ENCODE assay signal across 1 cellular context in the genomic region with DNA sequence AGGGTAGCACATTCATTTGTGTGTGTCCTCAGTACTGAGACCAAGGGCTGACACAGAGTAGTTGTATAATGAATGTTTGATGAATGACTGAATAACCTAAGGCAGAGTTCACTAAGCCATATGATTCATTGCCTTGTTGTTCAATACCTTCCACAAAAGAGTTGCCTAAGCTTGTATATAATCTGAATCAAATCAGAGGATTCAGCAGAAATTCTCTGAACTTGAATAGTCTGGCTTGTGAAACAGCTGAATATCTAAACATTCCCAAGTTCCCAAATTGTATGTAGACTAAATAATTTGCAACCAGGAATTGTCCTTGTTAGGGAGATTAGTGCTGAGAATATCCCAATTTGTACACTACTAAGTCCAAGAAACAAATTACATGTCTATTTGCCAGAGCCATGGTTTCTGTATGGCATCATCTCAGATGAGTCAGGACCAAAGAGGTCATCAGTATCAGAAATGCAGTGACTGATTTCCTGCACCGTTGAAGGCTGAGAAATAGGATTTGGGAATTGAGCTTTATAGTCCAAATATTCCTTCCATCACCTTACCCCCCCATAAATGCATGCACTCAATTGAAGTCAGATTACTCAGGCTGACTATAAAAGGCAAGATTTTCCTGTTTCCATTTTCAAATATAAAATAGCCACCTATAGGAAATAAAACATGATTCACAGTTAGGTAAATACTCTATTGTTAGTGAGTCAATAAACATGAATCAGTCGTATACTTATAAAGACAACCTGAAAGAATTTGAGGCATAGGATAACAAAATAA.
TF ChIP-seq lines count a peak whose summit lies in the region.

No MANE protein-coding gene starts in this region.

TF ChIP-seq in HEK293, 187 proteins besides CTCF, POLR2A, EP300 and RAD21 (continued from another document):
- no peak for TF ChIP-seq ZBTB48 (tag by site-specific recombination; IDR thresholded peaks at IDR 0.05)
- no peak for TF ChIP-seq ZNF391 (tag by site-specific recombination; IDR thresholded peaks at IDR 0.05; ENCODE audit: borderline replicate concordance, low read depth)
- no peak for TF ChIP-seq ZNF423 (tag by site-specific recombination; IDR thresholded peaks at IDR 0.05)
